ENCODE assay signal across 8 cellular contexts in genomic region chr19:19663292-19664120, GRCh38. TPM values are rescaled to one million over a fixed set of nuclear protein-coding genes. Genes with fewer than 3 reads are reported as not detected.
DNase-seq lines count a peak whose midpoint lies in the region; ATAC-seq, FAIRE-seq and TF ChIP-seq lines count a peak whose summit lies in the region.

TSS of gene ATP13A1 (minus strand) at chr19:19663676. CDS start at chr19:19663666, 10 bp downstream.

- peak; percentile 73 for ATAC-seq in GM18909 (IDR thresholded peaks at IDR 0.05; ENCODE audit: poor library complexity, unreplicated experiment)
- peak; percentile 60 for ATAC-seq in HG03175 (IDR thresholded peaks at IDR 0.05; ENCODE audit: unreplicated experiment)

- peak; percentile 83 for DNase-seq in AG09309 (ENCODE audit: low read depth)
- peak; percentile 93 for DNase-seq in NCI-H2227 treated with DMSO at 0.1 percent for 48 hours (lab: John Stamatoyannopoulos, UW)
- peak; percentile 94 for DNase-seq in bronchial epithelial cell (ENCODE audit: low read depth)
- DNase-seq in iPS-NIHi7 (ENCODE audit: extremely low spot score): peak; percentile 91
- peak; percentile 91 for DNase-seq in smooth muscle cell of the brain vasculature (ENCODE audit: low read depth, low spot score)

- H3K4me3 ChIP-seq in AG09309 (ENCODE audit: control insufficient read depth, low read depth, low read length): peak within 1 kb of the TSS; percentile 95
- H3K4me3 ChIP-seq in WI38 (ENCODE audit: low read depth, low read length): peak within 1 kb of the TSS; percentile 96
- peak within 1 kb of the TSS; percentile 86 for H3K4me3 ChIP-seq in bronchial epithelial cell (ENCODE audit: low read depth, low read length)

- no peak for FAIRE-seq in bronchial epithelial cell (lab: Jason Lieb, UNC)

- TF ChIP-seq CTCF in AG09309 (IDR thresholded peaks at IDR 0.05; ENCODE audit: control insufficient read depth, insufficient read depth, low read depth, low read length, missing control alignments): no peak
- TF ChIP-seq CTCF in WI38 (IDR thresholded peaks at IDR 0.05; ENCODE audit: low read depth, low read length): no peak
- TF ChIP-seq CTCF in bronchial epithelial cell (IDR thresholded peaks at IDR 0.05; ENCODE audit: insufficient read depth, low read length, severe bottlenecking): peak; percentile 36

- no peaks in the 10 kb centered on the region for H3K27me3 ChIP-seq in bronchial epithelial cell (ENCODE audit: control insufficient read depth, insufficient read depth, low read length)

- peaks cover 12% of the 10 kb centered on the region for H3K36me3 ChIP-seq in bronchial epithelial cell (ENCODE audit: control insufficient read depth, insufficient read depth, low read length)

RNA-seq across cellular contexts. Expression of gene ATP13A1, which starts in this region (rescaled TPM):
- 20.3 and 22.7 TPM in 2 replicates for total RNA-seq in bronchial epithelial cell

Comparison
In these comparisons a context has a peak if more than half of its experiments do, and no peak if none do; other contexts are left out.
1. Peak in every context shown above with its lines: DNase-seq, ATAC-seq and H3K4me3 ChIP-seq.